Comparison of ENCODE assay signal across 9 cellular contexts in genomic region chr10:15369642-15370211, GRCh38. TPM values are rescaled to one million over a fixed set of nuclear protein-coding genes. Genes with fewer than 3 reads are reported as not detected.
DNase-seq lines count a peak whose midpoint lies in the region; ATAC-seq, FAIRE-seq and TF ChIP-seq lines count a peak whose summit lies in the region.
"Had no signal": no experiment of that assay in that cellular context is flagged by ENCODE, and none has a peak within 500 bp of the region (broad histone marks: within the 10 kb centered on the region; RNA-seq: fewer than 3 reads in every experiment).

No MANE protein-coding gene starts in this region.

- H3K79me2 ChIP-seq in K562 (ENCODE audit: control insufficient read depth, insufficient read depth, low read length) (no peaks in the 10 kb centered on the region; the same call in 2 of the 3 replicates), keratinocyte (ENCODE audit: control insufficient read depth, insufficient read depth, low read length) (peaks cover 16% of the 10 kb centered on the region)

- TF ChIP-seq EP300 in A549 (IDR thresholded peaks at IDR 0.05) (no peak), K562 (IDR thresholded peaks at IDR 0.05; ENCODE audit: low read length) (no peak)

- no peak overlapping the region for H2AFZ ChIP-seq in K562 (ENCODE audit: low read depth, low read length)
- peak overlapping the region; percentile 56 for H2AFZ ChIP-seq in keratinocyte (ENCODE audit: control insufficient read depth, low read length)

- H3K9me1 ChIP-seq in K562 (ENCODE audit: control insufficient read depth, insufficient read depth, low read length), result no peaks in the 10 kb centered on the region
- H3K9me1 ChIP-seq in keratinocyte (ENCODE audit: control insufficient read depth, extremely low read depth, insufficient read depth, low read length), result no peaks in the 10 kb centered on the region

- H3K27me3 ChIP-seq in K562 (ENCODE audit: control insufficient read depth in 2 of 2, insufficient read depth in 2 of 2, low read length in 2 of 2) (peaks cover 9 to 28% of the 10 kb centered on the region in 2 experiments), keratinocyte (ENCODE audit: control insufficient read depth, extremely low read depth, insufficient read depth, low read length) (peaks cover 4% of the 10 kb centered on the region)

- peak overlapping the region; percentile 87 to 97 for H3K27ac ChIP-seq in A549
- peak overlapping the region; percentile 79; the same call in 1 of the 2 replicates for H3K27ac ChIP-seq in HEK293 (ENCODE audit: extremely low read depth, low read depth, low read length)
- H3K27ac ChIP-seq in K562 (ENCODE audit: extremely low read depth, low read depth, low read length), result no peak overlapping the region
- no peak overlapping the region for H3K27ac ChIP-seq in keratinocyte (ENCODE audit: control insufficient read depth, insufficient read depth, low read length)

- no peak for TF ChIP-seq POLR2A in A549 (IDR thresholded peaks at IDR 0.05; ENCODE audit: low read length)
- no peak for TF ChIP-seq POLR2A in K562 (conservative IDR thresholded peaks at IDR 0.05)
- TF ChIP-seq POLR2A in GM12892 (IDR thresholded peaks at IDR 0.05; ENCODE audit: low read depth, low read length), result no peak

- TSS peak; percentile 35 for BruUV-seq in K562 (replicated peaks; lab: Mats Ljungman, UMichigan)

- 67% methylated on average over 18 of the region's 23 CpGs for WGBS in A549 (ENCODE audit: missing lambda C conversion rate)
- 5% methylated on average over 19 of the region's 23 CpGs for WGBS in K562 (ENCODE audit: insufficient coverage, low coverage, missing lambda C conversion rate)

- H3K4me2 ChIP-seq in A549 (peak overlapping the region; percentile 73), K562 (ENCODE audit: insufficient read depth, low read length) (peak overlapping the region; percentile 53), keratinocyte (ENCODE audit: control insufficient read depth, extremely low read depth, insufficient read depth, low read depth, low read length) (peak overlapping the region; percentile 88)

- H4K20me1 ChIP-seq in K562 (replicated peaks; ENCODE audit: control insufficient read depth, insufficient read depth, low read length), result no peaks in the 10 kb centered on the region
- H4K20me1 ChIP-seq in keratinocyte (ENCODE audit: control insufficient read depth, extremely low read depth, insufficient read depth, low read length), result no peaks in the 10 kb centered on the region

- H3K4me3 ChIP-seq in A549, result peak overlapping the region; percentile 90
- H3K4me3 ChIP-seq in HEK293 (ENCODE audit: low read depth, low read length), result peak overlapping the region; percentile 72
- H3K4me3 ChIP-seq in K562, result peak overlapping the region; percentile 44; the same call in 1 of the 2 replicates
- peak overlapping the region; percentile 61 to 74 (median 69) for H3K4me3 ChIP-seq in keratinocyte (ENCODE audit: control insufficient read depth in 2 of 3, extremely low read depth in 1 of 3, insufficient read depth in 2 of 3, low read depth in 1 of 3, low read length in 3 of 3)

- POLR2A ChIA-PET in A549 (lab: Yijun Ruan, JAX), result no interaction called here
- POLR2A ChIA-PET in HEK293 (lab: Yijun Ruan, JAX), result no interaction called here
- POLR2A ChIA-PET in K562 (lab: Yijun Ruan, JAX), result interaction anchor here (0.6 to 0.8 kb wide), 2 partner anchors 15 to 1979 kb away, joined by 3 to 4 read pairs; no protein-coding TSS in a partner anchor

- H3K36me3 Mint-ChIP-seq in stimulated activated effector memory CD8-positive, alpha-beta T cell treated with anti-CD3 and anti-CD28 coated beads, Interleukin-12 subunit alpha, Interleukin-12 subunit beta, amount 100 ng/mL, for 72 hours, result no peaks in the 10 kb centered on the region

- intact Hi-C loops in K562 (cut with micrococcal nuclease), result loop anchor here (5.0 kb wide), 2 partner anchors 57 to 107 kb away; no protein-coding TSS in a partner anchor

- H3K36me3 ChIP-seq in HEK293 (ENCODE audit: control insufficient read depth in 2 of 2, insufficient read depth in 1 of 2, low read length in 2 of 2) (no peaks in the 10 kb centered on the region), K562 (ENCODE audit: control insufficient read depth, insufficient read depth, low read length) (no peaks in the 10 kb centered on the region), keratinocyte (ENCODE audit: control insufficient read depth in 2 of 2, extremely low read depth in 1 of 2, insufficient read depth in 2 of 2, low read length in 2 of 2) (no peaks in the 10 kb centered on the region)

- dilution Hi-C loops in keratinocyte (cut with MboI; ENCODE audit: extremely low pct_ligation_motif_present, low sequenced_read_pairs), result no loop called here

- peak overlapping the region; percentile 66 for H3K4me3 Mint-ChIP-seq in stimulated activated effector memory CD8-positive, alpha-beta T cell treated with anti-CD3 and anti-CD28 coated beads, Interleukin-12 subunit alpha, Interleukin-12 subunit beta, amount 100 ng/mL, for 72 hours

- ATAC-seq in A549 (peak in 1 of 2 experiments; percentile 18; a peak in 2 of 6 replicates), K562 (peak; percentile 25; the same call in 1 of the 3 replicates), HG02885 (IDR thresholded peaks at IDR 0.05; ENCODE audit: poor library complexity, unreplicated experiment) (no peak)
- ATAC-seq in stimulated activated effector memory CD8-positive, alpha-beta T cell treated with anti-CD3 and anti-CD28 coated beads, Interleukin-12 subunit alpha, Interleukin-12 subunit beta, amount 100 ng/mL, for 72 hours, result no peak

- in situ Hi-C loops in K562 (cut with MboI), result no loop called here

- no peak for DNase-seq in A549 (ENCODE audit: low read depth in 1 of 2, low spot score in 1 of 2)
- DNase-seq in K562 (ENCODE audit: extremely low read depth in 1 of 4, low spot score in 3 of 4), result no peak
- no peak for DNase-seq in keratinocyte (ENCODE audit: low read depth, low spot score)
- no peak for DNase-seq in stimulated activated effector memory CD8-positive, alpha-beta T cell treated with anti-CD3 and anti-CD28 coated beads, Interleukin-12 subunit alpha, Interleukin-12 subunit beta, amount 100 ng/mL, for 72 hours (ENCODE audit: low spot score in 2 of 2)
- no peak for DNase-seq in GM12892 (ENCODE audit: insufficient read length)
- DNase-seq in activated effector memory CD4-positive, alpha-beta T cell treated with anti-CD3 and anti-CD28 coated beads, Interleukin-2, amount 50 U/mL, for 16 hours, result no peak

- H3K9me3 ChIP-seq in A549 (no peaks in the 10 kb centered on the region), HEK293 (ENCODE audit: control insufficient read depth, insufficient read depth, low read depth, low read length) (no peaks in the 10 kb centered on the region), K562 (replicated peaks; ENCODE audit: control insufficient read depth, insufficient read depth, low read depth, low read length) (no peaks in the 10 kb centered on the region), keratinocyte (ENCODE audit: control insufficient read depth, low read depth, low read length) (no peaks in the 10 kb centered on the region)

- CTCF ChIA-PET in A549 (lab: Yijun Ruan, JAX), result interaction anchor here (1.2 to 2.8 kb wide), 4 partner anchors 11 to 491 kb away, joined by 3 to 12 read pairs (median 4); partner anchors contain the start of gene SUV39H2
- CTCF ChIA-PET in HEK293 (lab: Yijun Ruan, JAX), result interaction anchor here (0.6 to 1.0 kb wide), 5 partner anchors 31 to 265 kb away, joined by 3 to 4 read pairs (median 4); no protein-coding TSS in a partner anchor
- CTCF ChIA-PET in K562 (lab: Yijun Ruan, JAX; ENCODE audit: low intra/inter-chr PET ratio), result no interaction called here

- peaks cover 10% of the 10 kb centered on the region; the same call in 2 of the 3 replicates for H3K4me1 ChIP-seq in A549
- peaks cover 7% of the 10 kb centered on the region; the same call in 1 of the 2 replicates for H3K4me1 ChIP-seq in HEK293 (ENCODE audit: control insufficient read depth, insufficient read depth, low read length)
- H3K4me1 ChIP-seq in K562 (replicated peaks in 1 of 2; ENCODE audit: control insufficient read depth in 2 of 2, insufficient read depth in 2 of 2, low read length in 2 of 2), result peaks cover 0 to 15% of the 10 kb centered on the region in 2 experiments; a peak in 3 of 5 replicates
- peaks cover 9% of the 10 kb centered on the region for H3K4me1 ChIP-seq in keratinocyte (ENCODE audit: control insufficient read depth, extremely low read depth, insufficient read depth, low read length)

- no peak for FAIRE-seq in A549 (lab: Jason Lieb, UNC)
- no peak for FAIRE-seq in K562 (lab: Jason Lieb, UNC)
- FAIRE-seq in keratinocyte (lab: Jason Lieb, UNC), result peak; percentile 17
- no peak for FAIRE-seq in GM12892 (lab: Jason Lieb, UNC)
- FAIRE-seq: GM18507 had no signal

- H3K9ac ChIP-seq in K562 (ENCODE audit: insufficient read depth in 1 of 2, low read depth in 2 of 2, low read length in 2 of 2) (peak overlapping the region; percentile 42 to 82; a peak in 3 of 4 replicates), keratinocyte (ENCODE audit: control insufficient read depth, extremely low read depth, insufficient read depth, low read length) (peak overlapping the region; percentile 77)

- TF ChIP-seq RAD21 in A549 (conservative IDR thresholded peaks at IDR 0.05 in 1 of 2, IDR thresholded peaks at IDR 0.05 in 1 of 2), result no peak
- TF ChIP-seq RAD21 in K562 (CRISPR knock-in tag; conservative IDR thresholded peaks at IDR 0.05 in 1 of 2, IDR thresholded peaks at IDR 0.05 in 1 of 2), result no peak

- no peaks in the 10 kb centered on the region for H3K9me3 Mint-ChIP-seq in stimulated activated effector memory CD8-positive, alpha-beta T cell treated with anti-CD3 and anti-CD28 coated beads, Interleukin-12 subunit alpha, Interleukin-12 subunit beta, amount 100 ng/mL, for 72 hours

- no peak overlapping the region for H3K27ac Mint-ChIP-seq in stimulated activated effector memory CD8-positive, alpha-beta T cell treated with anti-CD3 and anti-CD28 coated beads, Interleukin-12 subunit alpha, Interleukin-12 subunit beta, amount 100 ng/mL, for 72 hours

- TF ChIP-seq CTCF in A549 (IDR thresholded peaks at IDR 0.05) (no peak), HEK293 (tag by site-specific recombination; IDR thresholded peaks at IDR 0.05) (no peak), K562 (IDR thresholded peaks at IDR 0.05 in 2 of 3, conservative IDR thresholded peaks at IDR 0.05 in 1 of 3; ENCODE audit: insufficient read depth in 2 of 3, low read depth in 1 of 3, low read length in 3 of 3) (no peak), keratinocyte (optimal IDR thresholded peaks at IDR 0.05 in 1 of 3, IDR thresholded peaks at IDR 0.05 in 1 of 3, conservative IDR thresholded peaks at IDR 0.05 in 1 of 3; ENCODE audit: extremely low read depth in 1 of 3, insufficient read depth in 2 of 3, low read length in 3 of 3) (no peak)

- no peaks in the 10 kb centered on the region for H3K4me1 Mint-ChIP-seq in stimulated activated effector memory CD8-positive, alpha-beta T cell treated with anti-CD3 and anti-CD28 coated beads, Interleukin-12 subunit alpha, Interleukin-12 subunit beta, amount 100 ng/mL, for 72 hours

RNA-seq across cellular contexts. Expression of gene FAM171A1, which starts 1.4 kb away (rescaled TPM):
- polyA plus RNA-seq in A549 (2011; rRNA removed), result 13.8 and 15.2 TPM in 2 replicates
- 17.0 and 20.2 TPM in 2 replicates for polyA plus RNA-seq in A549 (2012; cell fraction: cytosol; rRNA removed)
- 13.9 and 15.1 TPM in 2 replicates for polyA plus RNA-seq in A549 (2012; cell fraction: nucleus; rRNA removed)
- polyA plus RNA-seq in A549 (2017; fragmentation: RNase III; extraction: RNeasy Plus Mini Kit Qiagen cat#74134 plus additional on column Dnase treatment), result 15.2 to 17.0 TPM (median 16.5 TPM) in 3 replicates
- polyA minus RNA-seq in A549 (2011; rRNA and poly(A)+ RNA removed), result 12.9 and 13.6 TPM in 2 replicates
- 1.8 and 5.6 TPM in 2 replicates for total RNA-seq in K562 (2011; cell fraction: chromatin; rRNA removed; ENCODE audit: low replicate concordance)
- total RNA-seq in K562 (2011; cell fraction: nucleolus; rRNA removed), result 2.9 and 5.2 TPM in 2 replicates
- 3.8 and 6.3 TPM in 2 replicates for total RNA-seq in K562 (2011; cell fraction: nucleoplasm; rRNA removed)
- total RNA-seq in K562 (2014; rRNA removed), result 4.5 and 5.2 TPM in 2 replicates
- total RNA-seq in K562 (2014; rRNA removed; fragmentation: Illumina TruSeq; extraction: Trizol), result 2.8 and 3.3 TPM in 2 replicates
- total RNA-seq in K562 (2015; rRNA removed; fragmentation: Illumina TruSeq; extraction: Trizol), result 4.5 and 4.8 TPM in 2 replicates
- 7.7 and 8.2 TPM in 2 replicates for total RNA-seq in K562 (2021)
- 7.8 and 14.2 TPM in 2 replicates for polyA plus RNA-seq in K562 (2011; rRNA removed)
- 10.2 and 16.3 TPM in 2 replicates for polyA plus RNA-seq in K562 (2011; cell fraction: cytosol; rRNA removed)
- polyA plus RNA-seq in K562 (2011; cell fraction: nucleus; rRNA removed), result 6.8 and 8.9 TPM in 2 replicates
- polyA plus RNA-seq in K562 (2012), result 9.1 and 10.0 TPM in 2 replicates
- polyA plus RNA-seq in K562 (2014; fragmentation: Illumina TruSeq; extraction: Trizol), result 6.9 and 7.3 TPM in 2 replicates
- under 1 TPM; 0.51 to 0.94 TPM for polyA plus RNA-seq in K562 (2014; fragmentation: Nextera tagmentation; extraction: Ambion mirVana)
- 5.3 and 5.7 TPM in 2 replicates for polyA plus RNA-seq in K562 (2014; rRNA removed)
- polyA minus RNA-seq in K562 (2011; rRNA and poly(A)+ RNA removed), result 7.6 and 11.3 TPM in 2 replicates
- 7.3 and 11.0 TPM in 2 replicates for polyA minus RNA-seq in K562 (2011; cell fraction: cytosol; rRNA and poly(A)+ RNA removed)
- 2.8 and 3.8 TPM in 2 replicates for polyA minus RNA-seq in K562 (2011; cell fraction: nucleus; rRNA and poly(A)+ RNA removed)
- 7.5 to 14.9 TPM (median 8.8 TPM) in 3 replicates for polyA plus RNA-seq in keratinocyte
- polyA plus RNA-seq in keratinocyte (2011; ENCODE audit: low read depth), result 6.7 TPM
- polyA plus RNA-seq in keratinocyte (2011; cell fraction: cytosol; rRNA removed), result 12.5 and 12.7 TPM in 2 replicates
- polyA plus RNA-seq in keratinocyte (2011; cell fraction: nucleus; rRNA removed), result 21.9 and 22.2 TPM in 2 replicates
- 8.3 and 14.8 TPM in 2 replicates for polyA plus RNA-seq in keratinocyte (2012; ENCODE audit: low replicate concordance)
- 7.6 to 17.5 TPM (median 8.4 TPM) in 3 replicates for polyA minus RNA-seq in keratinocyte
- 13.4 TPM for polyA minus RNA-seq in keratinocyte (2011; cell fraction: cytosol; rRNA and poly(A)+ RNA removed)
- polyA minus RNA-seq in keratinocyte (2011; cell fraction: nucleus; rRNA and poly(A)+ RNA removed), result 10.8 and 16.1 TPM in 2 replicates
- polyA plus RNA-seq in GM12892 (2012; ENCODE audit: missing spikeins), result 0.98 TPM

Comparison
In these comparisons a context has a peak if more than half of its experiments do, and no peak if none do; other contexts are left out.
1. H3K27ac ChIP-seq: peak in A549 (2 of 2) and HEK293 (single experiment); none in K562 (single experiment) and keratinocyte (single experiment).
2. Peak in every context shown above with its lines, with median percentiles within 50 percentile points of each other: H3K4me2 ChIP-seq and H3K4me3 ChIP-seq.